Comparison of ENCODE assay signal across 11 cellular contexts in the genomic region with DNA sequence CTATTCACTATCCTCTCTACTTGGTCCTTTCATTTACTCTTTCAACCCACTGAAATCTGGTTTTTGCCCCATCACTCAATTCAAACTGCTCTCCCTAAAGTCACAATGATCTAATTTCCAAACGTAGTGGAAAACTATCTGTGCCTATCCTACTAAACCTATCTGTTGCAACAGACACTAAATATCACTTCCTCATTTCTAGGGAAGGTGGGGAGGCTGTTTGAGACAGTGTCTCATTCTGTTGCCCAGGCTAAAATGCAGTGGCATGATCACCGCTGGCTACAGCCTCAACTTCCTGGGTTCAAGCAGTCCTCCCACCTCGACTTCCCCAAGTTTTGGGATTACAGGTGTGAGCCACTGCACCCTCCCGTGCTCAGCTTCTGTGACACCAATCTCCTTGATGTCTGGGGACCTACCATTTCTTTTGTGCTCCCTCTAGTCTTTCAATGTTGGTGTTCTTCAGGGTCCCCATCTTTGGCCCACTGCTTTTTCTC.
DNase-seq lines count a peak whose midpoint lies in the region; ATAC-seq lines count a peak whose summit lies in the region.
"Had no signal": no experiment of that assay in that cellular context is flagged by ENCODE, and none has a peak within 500 bp of the region (broad histone marks: within the 10 kb centered on the region; RNA-seq: fewer than 3 reads in every experiment).

No MANE protein-coding gene starts in this region.

- H3K9me3 Mint-ChIP-seq in central memory CD8-positive, alpha-beta T cell = no peaks in the 10 kb centered on the region

- H3K36me3 Mint-ChIP-seq in central memory CD8-positive, alpha-beta T cell (ENCODE audit: insufficient read depth) = peaks cover 4% of the 10 kb centered on the region

- peaks cover 35% of the 10 kb centered on the region for H3K4me1 Mint-ChIP-seq in central memory CD8-positive, alpha-beta T cell

- H3K4me3 Mint-ChIP-seq in central memory CD8-positive, alpha-beta T cell = no peak overlapping the region

- H3K27ac Mint-ChIP-seq in central memory CD8-positive, alpha-beta T cell (ENCODE audit: low read depth) = no peak overlapping the region

- no peaks in the 10 kb centered on the region for H3K27me3 Mint-ChIP-seq in central memory CD8-positive, alpha-beta T cell

- DNase-seq in AML-193 (lab: John Stamatoyannopoulos, UW) = peak; percentile 97 to 98
- DNase-seq in MV-4-11 (lab: John Stamatoyannopoulos, UW) = peak; percentile 91
- no peak for DNase-seq in central memory CD8-positive, alpha-beta T cell (ENCODE audit: low spot score in 2 of 2)
- DNase-seq in NCI-H187 (lab: John Stamatoyannopoulos, UW) = no peak
- no peak for DNase-seq in AG20443 (ENCODE audit: low spot score)
- no peak for DNase-seq in NCI-H446 treated with DMSO at 0.1 percent for 48 hours (lab: John Stamatoyannopoulos, UW)
- DNase-seq: 8988T; activated CD4-positive, alpha-beta T cell treated with anti-CD3 and anti-CD28 coated beads for 4 hours; activated effector memory CD4-positive, alpha-beta T cell treated with anti-CD3 and anti-CD28 coated beads, Interleukin-2, amount 50 U/mL, for 16 hours had no signal

- ATAC-seq in GM21423 (IDR thresholded peaks at IDR 0.05; ENCODE audit: unreplicated experiment) (peak; percentile 70), GM21576 (IDR thresholded peaks at IDR 0.05; ENCODE audit: unreplicated experiment) (no peak)
- ATAC-seq in central memory CD8-positive, alpha-beta T cell (replicated peaks; ENCODE audit: extremely low read depth, poor library complexity, severe bottlenecking) = peak; percentile 24

Comparison
In these comparisons a context has a peak if more than half of its experiments do, and no peak if none do; other contexts are left out.
1. DNase-seq: peak in AML-193 (2 of 2) and MV-4-11 (single experiment); none in central memory CD8-positive, alpha-beta T cell (0 of 2), NCI-H187 (0 of 2), AG20443 (single experiment) and NCI-H446 treated with DMSO at 0.1 percent for 48 hours (single experiment).